Comparison of ENCODE assay signal across 21 cellular contexts in the genomic region with DNA sequence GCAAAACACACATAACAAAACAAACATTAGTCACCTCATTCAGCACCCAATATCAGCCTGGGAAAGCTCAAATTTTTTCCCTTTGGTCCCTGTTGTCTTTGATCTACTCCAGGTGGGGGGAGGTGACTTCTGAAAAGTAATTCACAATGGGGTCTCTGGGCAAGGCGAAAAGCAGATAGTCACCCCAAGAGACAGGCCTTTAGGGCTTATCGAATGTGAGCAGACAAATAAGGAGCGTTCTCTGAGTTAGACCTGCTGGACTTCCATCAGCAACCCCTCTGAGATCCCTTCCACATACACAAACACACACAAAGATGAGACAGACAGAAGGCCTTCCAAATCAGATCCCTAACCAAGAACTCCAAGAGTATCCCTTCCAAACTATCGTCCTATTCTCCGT.
"Had no signal": no experiment of that assay in that cellular context is flagged by ENCODE, and none has a peak within 500 bp of the region (broad histone marks: within the 10 kb centered on the region; RNA-seq: fewer than 3 reads in every experiment).

No MANE protein-coding gene starts in this region.

- ATAC-seq: activated T-cell treated with anti-CD3 and anti-CD28 coated beads, Interleukin-2, amount 50 U/mL, for 72 hours; effector memory CD8-positive, alpha-beta T cell; foreskin keratinocyte; left colon; natural killer cell treated with Interleukin-12 subunit alpha and Interleukin-12 subunit beta and Interleukin-15 and Interleukin-18, amount 100 ng/mL, for 72 hours; T-helper 17 cell had no signal

- H3K9me3 ChIP-seq: breast epithelium, thyroid gland, uterus had no signal

- H3K4me3 ChIP-seq: breast epithelium, lung, thyroid gland, uterus had no signal

- H3K36me3 ChIP-seq: breast epithelium, thyroid gland, uterus had no signal

- H3K27me3 ChIP-seq: breast epithelium, foreskin keratinocyte, thyroid gland, uterus had no signal

- H3K4me1 ChIP-seq: breast epithelium, uterus had no signal

- DNase-seq: activated CD4-positive, alpha-beta memory T cell treated with anti-CD3 and anti-CD28 coated beads for 36 hours; activated gamma-delta T cell; activated T-cell treated with anti-CD3 and anti-CD28 coated beads, Interleukin-2, amount 50 U/mL, for 72 hours; dermis blood vessel endothelial cell; effector memory CD8-positive, alpha-beta T cell; foreskin keratinocyte; glutamatergic neuron; hippocampal formation; left colon; stimulated activated CD4-positive, alpha-beta T cell treated with anti-CD3 and anti-CD28 coated beads, Interleukin-12 subunit alpha, Interleukin-12 subunit beta, amount 100 ng/mL, for 4 hours; stimulated activated CD4-positive, alpha-beta T cell treated with anti-CD3 and anti-CD28 coated beads, Interleukin-1b, Interleukin-23, amount 100 ng/mL, for 48 hours; stimulated activated CD8-positive, alpha-beta memory T cell treated with anti-CD3 and anti-CD28 coated beads, Interleukin-4, amount 100 ng/mL, for 48 hours; stimulated activated naive CD4-positive, alpha-beta T cell; T-helper 17 cell; thyroid gland; uterus had no signal

- FAIRE-seq: astrocyte, islet of Langerhans had no signal

- H3K27ac ChIP-seq: breast epithelium, foreskin keratinocyte, thyroid gland, uterus had no signal
